Comparison of ENCODE assay signal across 13 cellular contexts in genomic region chr3:188205992-188206416, GRCh38. TPM values are rescaled to one million over a fixed set of nuclear protein-coding genes. Genes with fewer than 3 reads are reported as not detected.
DNase-seq lines count a peak whose midpoint lies in the region; ATAC-seq and TF ChIP-seq lines count a peak whose summit lies in the region.
"Had no signal": no experiment of that assay in that cellular context is flagged by ENCODE, and none has a peak within 500 bp of the region (broad histone marks: within the 10 kb centered on the region; RNA-seq: fewer than 3 reads in every experiment).

No MANE protein-coding gene starts in this region.

- no peaks in the 10 kb centered on the region for H3K9me2 ChIP-seq in PC-9 (ENCODE audit: insufficient read depth)

- no peak for DNase-seq in PC-9
- no peak for DNase-seq in esophagus squamous epithelium (lab: John Stamatoyannopoulos, UW)
- DNase-seq in gastrocnemius medialis: no peak
- DNase-seq in vagina (ENCODE audit: extremely low spot score in 2 of 2): no peak
- DNase-seq in dedifferentiated amniotic fluid mesenchymal stem cell (ENCODE audit: extremely low spot score): no peak
- DNase-seq in nephron progenitor cell: no peak
- DNase-seq in putamen (ENCODE audit: low spot score): no peak
- DNase-seq: activated gamma-delta T cell treated with Interleukin-2 at 50 U/mL for 16 hours, DMS79, HCEC 1CT, NCI-H187 treated with DMSO at 0.1 percent for 48 hours had no signal

- no peak overlapping the region for H3K4me3 Mint-ChIP-seq in nephron progenitor cell

- intact Hi-C loops in PC-9 (cut with micrococcal nuclease; ENCODE audit: unreplicated experiment): no loop called here
- intact Hi-C loops in esophagus squamous epithelium (cut with DNase I): no loop called here
- intact Hi-C loops in gastrocnemius medialis (cut with DNase I; ENCODE audit: low total_unique reads): no loop called here
- intact Hi-C loops in vagina (cut with DNase I): no loop called here

- no peak overlapping the region for H2AFZ ChIP-seq in PC-9

- no peak for TF ChIP-seq POLR2A in esophagus squamous epithelium (IDR thresholded peaks at IDR 0.05)
- no peak for TF ChIP-seq POLR2A in gastrocnemius medialis (IDR thresholded peaks at IDR 0.05)
- no peak for TF ChIP-seq POLR2A in vagina (IDR thresholded peaks at IDR 0.05)

- H3K4me1 ChIP-seq in PC-9 (replicated peaks; ENCODE audit: insufficient read depth) (no peaks in the 10 kb centered on the region), esophagus squamous epithelium (peaks cover 0 to 22% (median 12%) of the 10 kb centered on the region in 3 donors), gastrocnemius medialis (peaks cover 25 to 31% of the 10 kb centered on the region in 2 donors), vagina (peaks cover 7% of the 10 kb centered on the region)

- no peak overlapping the region for H3K4me2 ChIP-seq in PC-9

- POLR2A ChIA-PET in PC-9 (lab: Charles Lee; ENCODE audit: unreplicated experiment): interaction anchor here (0.6 kb wide), 2 partner anchors 48 to 53 kb away, joined by 5 to 7 read pairs; no protein-coding TSS in a partner anchor

- H3K27ac ChIP-seq in PC-9 (no peak overlapping the region), esophagus squamous epithelium (peak overlapping the region; percentile 4 to 32 (median 19)), gastrocnemius medialis (peak overlapping the region; percentile 23 to 72 (median 52)), vagina (no peak overlapping the region)

- no TSS peak for BruUV-seq in PC-9 (replicated peaks; lab: Mats Ljungman, UMichigan)

- ATAC-seq in gastrocnemius medialis: peak in 1 of 2 donors; percentile 50
- ATAC-seq: activated CD4-positive, CD25-positive, alpha-beta regulatory T cell treated with anti-CD3 and anti-CD28 coated beads, Interleukin-2, amount 50 U/mL, for 24 hours had no signal

- no peaks in the 10 kb centered on the region; the same call in 1 of the 2 replicates for H3F3A ChIP-seq in PC-9 (ENCODE audit: insufficient read depth, low read depth)

- no peaks in the 10 kb centered on the region for H3K9me3 Mint-ChIP-seq in nephron progenitor cell

- H3K36me3 Mint-ChIP-seq in nephron progenitor cell (ENCODE audit: low read depth): peaks cover 12% of the 10 kb centered on the region

- H3K4me3 ChIP-seq in GM12875 (ENCODE audit: low read depth, low read length) (no peak overlapping the region), PC-9 (no peak overlapping the region), esophagus squamous epithelium (no peak overlapping the region), gastrocnemius medialis (no peak overlapping the region), vagina (no peak overlapping the region)

- H3K4me1 Mint-ChIP-seq in nephron progenitor cell: peaks cover 38% of the 10 kb centered on the region

- H3K27me3 ChIP-seq in PC-9 (ENCODE audit: insufficient read depth, low read depth) (no peaks in the 10 kb centered on the region), esophagus squamous epithelium (peaks cover 0 to 13% (median 0%) of the 10 kb centered on the region in 4 donors), gastrocnemius medialis (no peaks in the 10 kb centered on the region), vagina (no peaks in the 10 kb centered on the region)

- H3K36me3 ChIP-seq in PC-9 (ENCODE audit: low read depth) (peaks cover 7% of the 10 kb centered on the region; the same call in 1 of the 2 replicates), esophagus squamous epithelium (peaks cover 0 to 22% (median 0%) of the 10 kb centered on the region in 3 donors), gastrocnemius medialis (no peaks in the 10 kb centered on the region), vagina (no peaks in the 10 kb centered on the region)

- H3K9me3 ChIP-seq in PC-9 (ENCODE audit: insufficient read depth, low read depth) (no peaks in the 10 kb centered on the region), esophagus squamous epithelium (no peaks in the 10 kb centered on the region), gastrocnemius medialis (no peaks in the 10 kb centered on the region), vagina (no peaks in the 10 kb centered on the region)

- H4K20me1 ChIP-seq in PC-9 (ENCODE audit: insufficient read depth): peaks cover 3% of the 10 kb centered on the region; the same call in 1 of the 2 replicates

- H3K27me3 Mint-ChIP-seq in nephron progenitor cell (ENCODE audit: low read depth, poor library complexity): no peaks in the 10 kb centered on the region

- TF ChIP-seq CTCF in GM12875 (IDR thresholded peaks at IDR 0.05; ENCODE audit: borderline replicate concordance, insufficient read depth, low read depth, low read length): peak; percentile 42; the same call in 1 of the 2 replicates
- peak; percentile 58 for TF ChIP-seq CTCF in PC-9 (conservative IDR thresholded peaks at IDR 0.05)
- peak in 3 of 6 experiments; percentile 21 to 39 (median 24) for TF ChIP-seq CTCF in esophagus squamous epithelium (IDR thresholded peaks at IDR 0.05)
- TF ChIP-seq CTCF in gastrocnemius medialis (IDR thresholded peaks at IDR 0.05 in 4 of 5, conservative IDR thresholded peaks at IDR 0.05 in 1 of 5): peak in 3 of 5 experiments; percentile 27 to 37 (median 37)
- no peak for TF ChIP-seq CTCF in vagina (IDR thresholded peaks at IDR 0.05)
- TF ChIP-seq CTCF in nephron progenitor cell (IDR thresholded peaks at IDR 0.05): no peak

- H3K79me2 ChIP-seq in PC-9 (ENCODE audit: low read depth): peaks cover 15% of the 10 kb centered on the region

- no peak overlapping the region for H3K27ac Mint-ChIP-seq in nephron progenitor cell

- in situ Hi-C loops in gastrocnemius medialis (cut with MboI; ENCODE audit: low sequenced_read_pairs in 4 of 4): loop anchor here in 1 of 4 donors (25.0 kb wide), 1 partner anchor 469 kb away; the partner anchor contains the start of gene BCL6

- 88 to 90% methylated on average over 7 of the region's 7 CpGs for WGBS in esophagus squamous epithelium, 2 donors

- CTCF ChIA-PET in PC-9 (lab: Charles Lee): interaction anchor here (0.5 to 0.6 kb wide), 5 partner anchors 188 to 473 kb away, joined by 3 to 11 read pairs (median 3); no protein-coding TSS in a partner anchor

RNA-seq across cellular contexts. Expression of gene LPP, which starts 52.0 kb away (rescaled TPM):
- total RNA-seq in PC-9 (2021): 113 and 148 TPM in 2 replicates
- 100 to 1,000 TPM in 2 of 4 donors, 10 to 100 TPM in 2; 41.4 to 369 (median 97.3) TPM for total RNA-seq in esophagus squamous epithelium
- total RNA-seq in gastrocnemius medialis: 10 to 100 TPM; 56.0 to 65.7 (median 58.1) TPM
- total RNA-seq in vagina: 248 TPM

Comparison
In these comparisons a context has a peak if more than half of its experiments do, and no peak if none do; other contexts are left out.
1. CTCF ChIP-seq: peak in GM12875 (single experiment), PC-9 (single experiment) and gastrocnemius medialis (3 of 5); none in vagina (0 of 3) and nephron progenitor cell (single experiment).
2. H3K27ac ChIP-seq: peak in esophagus squamous epithelium (4 of 4) and gastrocnemius medialis (4 of 4); none in PC-9 (single experiment) and vagina (single experiment).